ENCODE assay signal across 8 cellular contexts in genomic region chr6:33247977-33248642, GRCh38. TPM values are rescaled to one million over a fixed set of nuclear protein-coding genes. Genes with fewer than 3 reads are reported as not detected.
DNase-seq lines count a peak whose midpoint lies in the region; ATAC-seq, FAIRE-seq and TF ChIP-seq lines count a peak whose summit lies in the region.

No MANE protein-coding gene starts in this region.

- peak; percentile 32 for ATAC-seq in HG03442 (IDR thresholded peaks at IDR 0.05; ENCODE audit: unreplicated experiment)
- no peak for ATAC-seq in GM19351 (IDR thresholded peaks at IDR 0.05; ENCODE audit: unreplicated experiment)

- peak; percentile 56 for DNase-seq in GM12891 (ENCODE audit: insufficient read length, low spot score)
- peak; percentile 49 for DNase-seq in NCI-H524 treated with DMSO at 0.1 percent for 48 hours (lab: John Stamatoyannopoulos, UW)
- peak; percentile 88 to 94 for DNase-seq in activated CD4-positive, alpha-beta T cell treated with anti-CD3 and anti-CD28 coated beads for 4 hours
- peak; percentile 91 for DNase-seq in choroid plexus epithelial cell (ENCODE audit: low read depth)
- peak; percentile 73 for DNase-seq in kidney glomerular epithelial cell (lab: John Stamatoyannopoulos, UW)
- DNase-seq in stimulated activated CD4-positive, alpha-beta T cell treated with anti-CD3 and anti-CD28 coated beads, Interleukin-15, amount 100 ng/mL, for 24 hours = peak; percentile 94

- no peak for TF ChIP-seq POLR2A in GM12891 (IDR thresholded peaks at IDR 0.05; ENCODE audit: low read depth, low read length)

- peak overlapping the region; percentile 78 for H3K4me3 ChIP-seq in choroid plexus epithelial cell (ENCODE audit: low read depth, low read length)

- peak; percentile 92 for FAIRE-seq in GM12891 (lab: Jason Lieb, UNC)

- TF ChIP-seq CTCF in choroid plexus epithelial cell (conservative IDR thresholded peaks at IDR 0.05; ENCODE audit: low read depth, low read length) = peak; percentile 95

TF ChIP-seq in GM12891, 5 proteins besides CTCF, POLR2A, EP300 and RAD21:
- TF ChIP-seq POLR2AphosphoS5 (IDR thresholded peaks at IDR 0.05; ENCODE audit: low read depth, low read length) (no peak), POU2F2 (IDR thresholded peaks at IDR 0.05; ENCODE audit: low read depth, low read length) (no peak), TAF1 (IDR thresholded peaks at IDR 0.05; ENCODE audit: low read depth, low read length) (no peak), SPI1 (IDR thresholded peaks at IDR 0.05; ENCODE audit: low read depth, low read length) (no peak), PAX5 (IDR thresholded peaks at IDR 0.05; ENCODE audit: insufficient read depth, low read length, severe bottlenecking) (no peak)

RNA-seq across cellular contexts. Expression of gene VPS52, which starts 23.6 kb away (rescaled TPM):
- 30.4 TPM for polyA plus RNA-seq in GM12891 (2012; ENCODE audit: low read depth, missing spikeins)

RNA-seq across cellular contexts. Expression of gene RPS18, which starts 23.8 kb away (rescaled TPM):
- polyA plus RNA-seq in GM12891 (2012; ENCODE audit: low read depth, missing spikeins) = 13,687 TPM

RNA-seq across cellular contexts. Expression of gene B3GALT4, which starts 28.8 kb away (rescaled TPM):
- 3.0 TPM for polyA plus RNA-seq in GM12891 (2012; ENCODE audit: low read depth, missing spikeins)

RNA-seq across cellular contexts. Expression of gene RING1, which starts 39.8 kb away (rescaled TPM):
- 25.2 TPM for polyA plus RNA-seq in GM12891 (2012; ENCODE audit: low read depth, missing spikeins)

RNA-seq across cellular contexts. Expression of gene WDR46, which starts 40.9 kb away (rescaled TPM):
- polyA plus RNA-seq in GM12891 (2012; ENCODE audit: low read depth, missing spikeins) = 47.4 TPM
